ENCODE assay signal across 8 cellular contexts in the genomic region with DNA sequence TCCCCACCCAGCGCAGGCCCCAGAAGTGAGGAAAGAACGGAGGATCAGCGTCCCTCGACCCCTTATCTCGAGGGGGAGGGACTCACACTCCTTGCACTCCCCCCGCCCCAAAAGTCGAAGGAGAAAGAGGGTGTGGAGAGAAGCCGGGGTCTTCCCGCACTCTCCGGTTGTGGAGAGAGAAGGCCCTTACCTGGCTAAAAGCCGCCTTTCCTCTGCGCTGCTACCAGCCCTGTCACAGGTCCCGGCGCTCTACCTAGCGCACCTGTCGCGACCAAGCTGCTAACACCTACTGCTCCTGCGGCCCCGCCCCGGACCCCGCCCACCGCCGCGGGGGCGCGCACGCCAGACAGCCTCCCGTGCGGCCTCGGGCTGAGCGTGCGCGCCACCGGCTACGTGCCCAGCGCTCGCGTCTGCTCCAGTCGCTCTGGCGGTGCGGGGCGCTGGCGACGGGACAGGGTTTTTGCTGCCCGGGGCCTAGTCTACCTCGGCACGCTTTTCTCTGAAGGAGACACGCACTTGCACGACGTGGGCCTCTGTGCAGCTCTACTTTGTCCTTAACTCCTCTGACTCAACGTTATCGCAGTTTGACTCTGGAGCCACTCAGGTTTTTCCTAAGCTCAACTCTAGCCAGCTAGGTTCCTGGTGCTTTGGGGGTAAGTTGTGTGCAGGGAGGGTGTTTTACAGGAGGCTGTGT. TPM values are rescaled to one million over a fixed set of nuclear protein-coding genes. Genes with fewer than 3 reads are reported as not detected.
DNase-seq lines count a peak whose midpoint lies in the region; TF ChIP-seq lines count a peak whose summit lies in the region.

A gene (minus strand): TSS at position 291 of the 694 bp plus-strand sequence. CDS start 34,769 bp downstream, outside the sequence.

- peak within 1 kb of the TSS; percentile 83 for H3K9ac ChIP-seq in Loucy (ENCODE audit: low read depth, low read length, poor library complexity, severe bottlenecking)

- H3F3A ChIP-seq in DOHH2 (ENCODE audit: control insufficient read depth, insufficient read depth) (0 out of 2 replicates have a peak, but pooled peaks cover 2% of the 10 kb centered on the region), Loucy (ENCODE audit: low read depth) (no peaks in the 10 kb centered on the region)

- H4K20me1 ChIP-seq in DOHH2 (ENCODE audit: control insufficient read depth, insufficient read depth, low read depth, low read length) (no peaks in the 10 kb centered on the region), Loucy (ENCODE audit: insufficient read depth, low read length, poor library complexity, severe bottlenecking) (no peaks in the 10 kb centered on the region)

- H3K9me3 Mint-ChIP-seq in nephron, result no peaks in the 10 kb centered on the region
- H3K9me3 Mint-ChIP-seq in stimulated activated naive CD8-positive, alpha-beta T cell treated with anti-CD3 and anti-CD28 coated beads, Interleukin-15, Interleukin-2, amounts not matched to agents 100 ng/mL and 50 ng/mL, for 24 hours, result no peaks in the 10 kb centered on the region

- peak within 1 kb of the TSS; percentile 91 for H3K4me3 ChIP-seq in DOHH2 (ENCODE audit: low read length)
- peak within 1 kb of the TSS; percentile 92 for H3K4me3 ChIP-seq in Loucy (ENCODE audit: low read length, poor library complexity, severe bottlenecking)
- peak within 1 kb of the TSS; percentile 79 for H3K4me3 ChIP-seq in fibroblast of the aortic adventitia (ENCODE audit: low read depth, low read length)

- peak within 1 kb of the TSS; percentile 96 for H2AFZ ChIP-seq in Loucy (ENCODE audit: low read length)

- H3K4me2 ChIP-seq in DOHH2 (ENCODE audit: low read length) (peak within 1 kb of the TSS; percentile 91), Loucy (ENCODE audit: low read depth, low read length, poor library complexity, severe bottlenecking) (peak within 1 kb of the TSS; percentile 97)

- no peak within 1 kb of the TSS for H3K27ac ChIP-seq in DOHH2 (ENCODE audit: low read depth, low read length)

- peak within 1 kb of the TSS; percentile 72 to 94 (median 94) for H3K27ac Mint-ChIP-seq in nephron
- H3K27ac Mint-ChIP-seq in stimulated activated naive CD8-positive, alpha-beta T cell treated with anti-CD3 and anti-CD28 coated beads, Interleukin-15, Interleukin-2, amounts not matched to agents 100 ng/mL and 50 ng/mL, for 24 hours, result peak within 1 kb of the TSS; percentile 90

- TF ChIP-seq CTCF in DOHH2 (IDR thresholded peaks at IDR 0.05; ENCODE audit: low read depth, low read length, poor library complexity, severe bottlenecking) (no peak), Loucy (conservative IDR thresholded peaks at IDR 0.05; ENCODE audit: low read length) (no peak), fibroblast of the aortic adventitia (IDR thresholded peaks at IDR 0.05; ENCODE audit: insufficient read depth, low read length) (no peak), nephron (IDR thresholded peaks at IDR 0.05; ENCODE audit: unreplicated experiment in 3 of 3) (no peak)

- no peaks in the 10 kb centered on the region for H3K9me3 ChIP-seq in DOHH2 (ENCODE audit: control insufficient read depth, insufficient read depth, low read length)
- no peaks in the 10 kb centered on the region for H3K9me3 ChIP-seq in Loucy (ENCODE audit: insufficient read depth, low read depth, low read length)

- H3K4me3 Mint-ChIP-seq in nephron, result peak within 1 kb of the TSS; percentile 84 to 95 (median 93)
- peak within 1 kb of the TSS; percentile 92 for H3K4me3 Mint-ChIP-seq in stimulated activated naive CD8-positive, alpha-beta T cell treated with anti-CD3 and anti-CD28 coated beads, Interleukin-15, Interleukin-2, amounts not matched to agents 100 ng/mL and 50 ng/mL, for 24 hours

- peaks cover 24% of the 10 kb centered on the region for H3K4me1 Mint-ChIP-seq in nephron
- peaks cover 25% of the 10 kb centered on the region for H3K4me1 Mint-ChIP-seq in stimulated activated naive CD8-positive, alpha-beta T cell treated with anti-CD3 and anti-CD28 coated beads, Interleukin-15, Interleukin-2, amounts not matched to agents 100 ng/mL and 50 ng/mL, for 24 hours (ENCODE audit: low read depth)

- H3K9me2 ChIP-seq in DOHH2 (replicated peaks; ENCODE audit: control insufficient read depth, low read length) (no peaks in the 10 kb centered on the region), Loucy (replicated peaks; ENCODE audit: low read depth, low read length) (no peaks in the 10 kb centered on the region)

- peaks cover 23% of the 10 kb centered on the region for H3K27me3 ChIP-seq in DOHH2 (ENCODE audit: control insufficient read depth, low read length)
- H3K27me3 ChIP-seq in Loucy (ENCODE audit: insufficient read depth, low read length, poor library complexity, severe bottlenecking), result no peaks in the 10 kb centered on the region

- H3K36me3 ChIP-seq in DOHH2 (ENCODE audit: control insufficient read depth, low read length) (no peaks in the 10 kb centered on the region), Loucy (ENCODE audit: insufficient read depth, low read length) (no peaks in the 10 kb centered on the region)

- H3K36me3 Mint-ChIP-seq in nephron (ENCODE audit: low read depth), result no peaks in the 10 kb centered on the region
- H3K36me3 Mint-ChIP-seq in stimulated activated naive CD8-positive, alpha-beta T cell treated with anti-CD3 and anti-CD28 coated beads, Interleukin-15, Interleukin-2, amounts not matched to agents 100 ng/mL and 50 ng/mL, for 24 hours (ENCODE audit: low read depth), result no peaks in the 10 kb centered on the region

- DNase-seq in H4 (ENCODE audit: low spot score) (peak; percentile 75), SHP77 (lab: John Stamatoyannopoulos, UW) (peak; percentile 40 to 80), fibroblast of the aortic adventitia (ENCODE audit: low read depth) (peak; percentile 80)
- peak; percentile 91 for DNase-seq in activated effector memory CD4-positive, alpha-beta T cell treated with Interleukin-2 at 50 U/mL for 16 hours

- H3K27me3 Mint-ChIP-seq in nephron (ENCODE audit: low read depth), result no peaks in the 10 kb centered on the region
- peaks cover 7% of the 10 kb centered on the region for H3K27me3 Mint-ChIP-seq in stimulated activated naive CD8-positive, alpha-beta T cell treated with anti-CD3 and anti-CD28 coated beads, Interleukin-15, Interleukin-2, amounts not matched to agents 100 ng/mL and 50 ng/mL, for 24 hours

- H3K79me2 ChIP-seq in DOHH2 (ENCODE audit: control insufficient read depth, low read length) (peaks cover 10% of the 10 kb centered on the region), Loucy (ENCODE audit: insufficient read depth, low read length) (peaks cover 15% of the 10 kb centered on the region; the same call in 1 of the 2 replicates)

- H3K4me1 ChIP-seq in DOHH2 (ENCODE audit: control insufficient read depth, low read length) (peaks cover 17% of the 10 kb centered on the region), Loucy (ENCODE audit: insufficient read depth, low read length, poor library complexity, severe bottlenecking) (peaks cover 27% of the 10 kb centered on the region)

RNA-seq across cellular contexts. Expression of the gene that starts here (rescaled TPM):
- 97.1 and 109 TPM in 2 replicates for total RNA-seq in H4 (2014; rRNA removed; shearing (Covaris generic))
- total RNA-seq in fibroblast of the aortic adventitia (ENCODE audit: low replicate concordance), result 156 and 229 TPM in 2 replicates
